In the genomic region with DNA sequence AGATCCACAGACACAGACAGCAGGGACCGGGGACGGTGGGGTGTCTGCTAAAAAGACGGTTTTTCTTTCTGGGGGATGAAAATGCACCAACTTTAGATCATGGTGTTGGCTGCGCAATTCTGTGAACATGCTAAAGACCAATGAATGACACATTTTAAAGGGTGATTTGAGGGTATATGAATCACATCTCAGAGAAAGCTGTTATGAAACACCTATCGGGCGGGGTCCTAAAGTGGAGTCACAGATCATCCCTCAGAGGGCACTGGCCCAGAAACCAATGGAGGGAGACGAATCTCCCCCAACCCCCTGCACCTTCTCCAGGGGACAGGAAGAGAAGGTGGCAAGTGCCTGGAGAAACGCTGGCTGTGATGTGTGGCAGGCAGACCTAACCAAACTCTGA, we compare ENCODE assay signal across 23 cellular contexts.
"Had no signal": no experiment of that assay in that cellular context is flagged by ENCODE, and none has a peak within 500 bp of the region (broad histone marks: within the 10 kb centered on the region; RNA-seq: fewer than 3 reads in every experiment).

No MANE protein-coding gene starts in this region.

- H3K9me3 Mint-ChIP-seq: activated naive CD4-positive, alpha-beta T cell treated with anti-CD3 and anti-CD28 coated beads for 36 hours; activated T-helper 17 cell treated with anti-CD3 and anti-CD28 coated beads, Interleukin-2, amount 50 U/mL, for 72 hours had no signal

- H3K27ac Mint-ChIP-seq: activated naive CD4-positive, alpha-beta T cell treated with anti-CD3 and anti-CD28 coated beads for 36 hours; activated naive CD8-positive, alpha-beta T cell; T-helper 17 cell; WTC11 had no signal

- H3K4me1 Mint-ChIP-seq: WTC11 had no signal

- H3K4me1 ChIP-seq: Peyer's patch had no signal

- H3K27ac ChIP-seq: Peyer's patch had no signal

- H3K27me3 ChIP-seq: Peyer's patch had no signal

- ATAC-seq: activated T-helper 17 cell treated with anti-CD3 and anti-CD28 coated beads, Interleukin-2, amount 50 U/mL, for 72 hours; T-helper 17 cell; WTC11 had no signal

- DNase-seq: activated CD4-positive, alpha-beta T cell treated with anti-CD3 and anti-CD28 coated beads for 48 hours; activated CD4-positive, alpha-beta T cell treated with anti-CD3 and anti-CD28 coated beads, Interleukin-2, amount 50 U/mL, for 4 hours; activated CD4-positive, CD25-positive, alpha-beta regulatory T cell treated with anti-CD3 and anti-CD28 coated beads, Interleukin-2, amount 50 U/mL, for 72 hours; activated gamma-delta T cell; activated naive CD4-positive, alpha-beta T cell treated with anti-CD3 and anti-CD28 coated beads for 36 hours; activated T-cell treated with anti-CD3 and anti-CD28 coated beads for 4 hours; activated T-cell treated with anti-CD3 and anti-CD28 coated beads, Interleukin-2, amount 50 U/mL, for 48 hours; central memory CD4-positive, alpha-beta T cell; Kasumi-1; KBM-7; NCI-H1048; NCI-H1930; NCI-H226; NCI-H526; NCI-H774; NK-92 treated with Interleukin-12 subunit alpha and Interleukin-12 subunit beta, amount 100 ng/mL, for 24 hours; Peyer's patch; SIG-M5; T-helper 17 cell; T-helper 9 cell had no signal

- H3K4me3 Mint-ChIP-seq: activated naive CD4-positive, alpha-beta T cell treated with anti-CD3 and anti-CD28 coated beads for 36 hours; activated naive CD8-positive, alpha-beta T cell; activated T-helper 17 cell treated with anti-CD3 and anti-CD28 coated beads, Interleukin-2, amount 50 U/mL, for 72 hours; T-helper 17 cell; WTC11 had no signal

- H3K9me3 ChIP-seq: Peyer's patch had no signal

- H3K4me3 ChIP-seq: Peyer's patch had no signal

- H3K27me3 Mint-ChIP-seq: activated naive CD8-positive, alpha-beta T cell; activated T-helper 17 cell treated with anti-CD3 and anti-CD28 coated beads, Interleukin-2, amount 50 U/mL, for 72 hours; T-helper 17 cell had no signal
